ENCODE assay signal across 20 cellular contexts in genomic region chr12:75628511-75628910, GRCh38.
"Had no signal": no experiment of that assay in that cellular context is flagged by ENCODE, and none has a peak within 500 bp of the region (broad histone marks: within the 10 kb centered on the region; RNA-seq: fewer than 3 reads in every experiment).

No MANE protein-coding gene starts in this region.

- H3K9me3 ChIP-seq: upper lobe of right lung had no signal

- H3K27ac ChIP-seq: heart right ventricle, upper lobe of right lung had no signal

- H3K36me3 ChIP-seq: heart right ventricle, upper lobe of right lung had no signal

- H3K27me3 ChIP-seq: heart right ventricle, upper lobe of right lung had no signal

- H3K27ac Mint-ChIP-seq: activated CD8-positive, alpha-beta T cell treated with anti-CD3 and anti-CD28 coated beads, Interleukin-2, amount 10 ng/mL, durations not matched to agents 7 days and 5 days; activated naive CD4-positive, alpha-beta T cell treated with anti-CD3 and anti-CD28 coated beads, Interleukin-2, amount 50 U/mL, for 24 hours; activated T-helper 1 cell treated with anti-CD3 and anti-CD28 coated beads, Interleukin-12 subunit alpha, Interleukin-12 subunit beta, Interleukin-2, Interleukin-4 antibody, amounts not matched to agents 30 ng/mL and 10 ng/mL and 1 ng/mL, durations not matched to agents 14 hours and 24 hours and 36 hours; dendritic cell treated with granulocyte-macrophage colony-stimulating factor and Interleukin-4, amounts not matched to agents 40 ng/mL and 50 ng/mL, for 4 days; naive B cell had no signal

- H3K4me1 Mint-ChIP-seq: activated naive CD4-positive, alpha-beta T cell treated with anti-CD3 and anti-CD28 coated beads, Interleukin-2, amount 50 U/mL, for 24 hours; naive B cell had no signal

- H3K36me3 Mint-ChIP-seq: activated naive CD4-positive, alpha-beta T cell treated with anti-CD3 and anti-CD28 coated beads, Interleukin-2, amount 50 U/mL, for 24 hours; brain had no signal

- H3K4me1 ChIP-seq: upper lobe of right lung had no signal

- H3K4me3 ChIP-seq: heart right ventricle, upper lobe of right lung had no signal

- H3K27me3 Mint-ChIP-seq: activated naive CD4-positive, alpha-beta T cell treated with anti-CD3 and anti-CD28 coated beads, Interleukin-2, amount 50 U/mL, for 24 hours; brain; dendritic cell treated with granulocyte-macrophage colony-stimulating factor and Interleukin-4, amounts not matched to agents 40 ng/mL and 50 ng/mL, for 4 days had no signal

- H3K4me3 Mint-ChIP-seq: activated CD8-positive, alpha-beta T cell treated with anti-CD3 and anti-CD28 coated beads, Interleukin-2, amount 10 ng/mL, durations not matched to agents 7 days and 5 days; activated naive CD4-positive, alpha-beta T cell treated with anti-CD3 and anti-CD28 coated beads, Interleukin-2, amount 50 U/mL, for 24 hours; activated T-helper 1 cell treated with anti-CD3 and anti-CD28 coated beads, Interleukin-12 subunit alpha, Interleukin-12 subunit beta, Interleukin-2, Interleukin-4 antibody, amounts not matched to agents 30 ng/mL and 10 ng/mL and 1 ng/mL, durations not matched to agents 14 hours and 24 hours and 36 hours; brain; dendritic cell treated with granulocyte-macrophage colony-stimulating factor and Interleukin-4, amounts not matched to agents 40 ng/mL and 50 ng/mL, for 4 days; naive B cell had no signal

- ATAC-seq: activated CD8-positive, alpha-beta T cell treated with anti-CD3 and anti-CD28 coated beads, Interleukin-2, amount 10 ng/mL, durations not matched to agents 7 days and 5 days; heart right ventricle; stimulated activated naive CD8-positive, alpha-beta T cell treated with anti-CD3 and anti-CD28 coated beads, Interleukin-15, Interleukin-2, amounts not matched to agents 100 U/mL and 50 U/mL, for 24 hours; upper lobe of right lung had no signal

- H3K9me3 Mint-ChIP-seq: activated T-helper 1 cell treated with anti-CD3 and anti-CD28 coated beads, Interleukin-12 subunit alpha, Interleukin-12 subunit beta, Interleukin-2, Interleukin-4 antibody, amounts not matched to agents 30 ng/mL and 10 ng/mL and 1 ng/mL, durations not matched to agents 14 hours and 24 hours and 36 hours; dendritic cell treated with granulocyte-macrophage colony-stimulating factor and Interleukin-4, amounts not matched to agents 40 ng/mL and 50 ng/mL, for 4 days had no signal

- DNase-seq: activated CD4-positive, alpha-beta T cell treated with anti-CD3 and anti-CD28 coated beads for 1 hour; activated CD4-positive, alpha-beta T cell treated with anti-CD3 and anti-CD28 coated beads, Interleukin-2, amount 50 U/mL, for 1 hour; activated CD8-positive, alpha-beta T cell treated with anti-CD3 and anti-CD28 coated beads, Interleukin-2, amount 10 ng/mL, durations not matched to agents 7 days and 5 days; activated gamma-delta T cell treated with Interleukin-2 at 50 U/mL for 16 hours; aorta; effector CD4-positive, alpha-beta T cell; foreskin fibroblast; heart right ventricle; mesenchymal stem cell; naive B cell; nucleus accumbens; retina; stimulated activated CD4-positive, alpha-beta T cell treated with anti-CD3 and anti-CD28 coated beads, Interleukin-4, amount 100 ng/mL, for 4 hours; stimulated activated naive CD8-positive, alpha-beta T cell treated with anti-CD3 and anti-CD28 coated beads, Interleukin-15, Interleukin-2, amounts not matched to agents 100 U/mL and 50 U/mL, for 24 hours; T-helper 9 cell; upper lobe of right lung had no signal
